ENCODE assay signal across 12 cellular contexts in genomic region chr2:132009177-132009873, GRCh38.
DNase-seq lines count a peak whose midpoint lies in the region; ATAC-seq and TF ChIP-seq lines count a peak whose summit lies in the region.
"Had no signal": no experiment of that assay in that cellular context is flagged by ENCODE, and none has a peak within 500 bp of the region (broad histone marks: within the 10 kb centered on the region; RNA-seq: fewer than 3 reads in every experiment).

No MANE protein-coding gene starts in this region.

- H3K27me3 ChIP-seq in hepatocyte (peaks cover 38% of the 10 kb centered on the region), upper lobe of right lung (peaks cover 20% of the 10 kb centered on the region)

- no peaks in the 10 kb centered on the region for H3K9me3 ChIP-seq in SK-N-MC (ENCODE audit: low read depth, low read length)
- H3K9me3 ChIP-seq in hepatocyte (ENCODE audit: low read depth), result no peaks in the 10 kb centered on the region
- H3K9me3 ChIP-seq in upper lobe of right lung, result no peaks in the 10 kb centered on the region

- H4K20me1 ChIP-seq in hepatocyte (ENCODE audit: insufficient read depth, poor library complexity, severe bottlenecking), result no peaks in the 10 kb centered on the region

- H3K4me3 ChIP-seq in SK-N-MC (peak overlapping the region; percentile 85), hepatocyte (peak overlapping the region; percentile 8), upper lobe of right lung (no peak overlapping the region)

- H3K9me2 ChIP-seq in hepatocyte (replicated peaks; ENCODE audit: insufficient read depth), result no peaks in the 10 kb centered on the region

- no peaks in the 10 kb centered on the region for H3K4me1 ChIP-seq in hepatocyte (ENCODE audit: insufficient read depth)
- H3K4me1 ChIP-seq in upper lobe of right lung, result no peaks in the 10 kb centered on the region

- intact Hi-C loops in Calu3 (cut with micrococcal nuclease; ENCODE audit: unreplicated experiment) (no loop called here), upper lobe of right lung (cut with DNase I) (no loop called here)

- H3K36me3 Mint-ChIP-seq in Calu3 (ENCODE audit: insufficient read depth, unreplicated experiment), result peaks cover 4% of the 10 kb centered on the region
- H3K36me3 Mint-ChIP-seq in progenitor cell of endocrine pancreas (ENCODE audit: insufficient read depth), result no peaks in the 10 kb centered on the region

- no peak overlapping the region for H3K27ac ChIP-seq in SK-N-MC
- no peak overlapping the region for H3K27ac ChIP-seq in hepatocyte
- no peak overlapping the region for H3K27ac ChIP-seq in RWPE1
- H3K27ac ChIP-seq in upper lobe of right lung, result no peak overlapping the region

- DNase-seq in Calu3, result no peak
- DNase-seq in SK-N-MC (ENCODE audit: low read depth, low spot score), result no peak
- DNase-seq in hepatocyte (ENCODE audit: low spot score), result no peak
- no peak for DNase-seq in progenitor cell of endocrine pancreas (ENCODE audit: low spot score, unreplicated experiment)
- DNase-seq in RWPE1 (ENCODE audit: low spot score), result no peak
- no peak for DNase-seq in activated naive CD4-positive, alpha-beta T cell treated with anti-CD3 and anti-CD28 coated beads, Interleukin-2, amount 50 U/mL, for 16 hours
- no peak for DNase-seq in upper lobe of right lung
- DNase-seq: activated CD4-positive, alpha-beta T cell treated with anti-CD3 and anti-CD28 coated beads for 48 hours; activated naive CD4-positive, alpha-beta T cell; C1 segment of cervical spinal cord; NCI-H146 had no signal

- 45% methylated on average over 4 of the region's 13 CpGs for WGBS in hepatocyte (ENCODE audit: low lambda C conversion rate, missing lambda C conversion rate)

- H3K4me1 Mint-ChIP-seq in Calu3 (ENCODE audit: low read depth, unreplicated experiment) (peaks cover 11% of the 10 kb centered on the region), progenitor cell of endocrine pancreas (ENCODE audit: low read depth) (no peaks in the 10 kb centered on the region)

- CTCF ChIA-PET in Calu3 (lab: Charles Lee), result no interaction called here
- CTCF ChIA-PET in RWPE1 (lab: Yijun Ruan, JAX), result no interaction called here

- H3K36me3 ChIP-seq in SK-N-MC (ENCODE audit: insufficient read depth, low read length), result no peaks in the 10 kb centered on the region
- H3K36me3 ChIP-seq in hepatocyte (replicated peaks; ENCODE audit: insufficient read depth, low read depth), result no peaks in the 10 kb centered on the region
- no peaks in the 10 kb centered on the region for H3K36me3 ChIP-seq in upper lobe of right lung

- BruUV-seq in Calu3 (replicated peaks; lab: Mats Ljungman, UMichigan), result no TSS peak

- ATAC-seq in upper lobe of right lung, result no peak
- ATAC-seq in HG03571 (IDR thresholded peaks at IDR 0.05; ENCODE audit: unreplicated experiment), result no peak

- H3K9me3 Mint-ChIP-seq in Calu3 (ENCODE audit: low read depth, unreplicated experiment), result no peaks in the 10 kb centered on the region
- no peaks in the 10 kb centered on the region for H3K9me3 Mint-ChIP-seq in progenitor cell of endocrine pancreas (ENCODE audit: low read depth)

- peak overlapping the region; percentile 72 for H3K9ac ChIP-seq in SK-N-MC (ENCODE audit: insufficient read length)

- H3K27ac Mint-ChIP-seq in Calu3 (ENCODE audit: unreplicated experiment), result no peak overlapping the region
- no peak overlapping the region for H3K27ac Mint-ChIP-seq in progenitor cell of endocrine pancreas

- peak overlapping the region; percentile 87 for H3K4me2 ChIP-seq in hepatocyte

- H3K27me3 Mint-ChIP-seq in Calu3 (ENCODE audit: unreplicated experiment) (peaks cover 49% of the 10 kb centered on the region), progenitor cell of endocrine pancreas (peaks cover 82% of the 10 kb centered on the region)

- POLR2A ChIA-PET in RWPE1 (lab: Yijun Ruan, JAX; ENCODE audit: low non-redundant PET), result no interaction called here

- H3K4me3 Mint-ChIP-seq in Calu3 (ENCODE audit: low read depth, unreplicated experiment), result peak overlapping the region; percentile 64
- peak overlapping the region; percentile 41 for H3K4me3 Mint-ChIP-seq in progenitor cell of endocrine pancreas (ENCODE audit: low read depth)

- peak overlapping the region; percentile 71 for H2AFZ ChIP-seq in hepatocyte

- no peak for TF ChIP-seq CTCF in Calu3 (IDR thresholded peaks at IDR 0.05; ENCODE audit: unreplicated experiment)
- TF ChIP-seq CTCF in hepatocyte (IDR thresholded peaks at IDR 0.05; ENCODE audit: poor library complexity), result no peak
- no peak for TF ChIP-seq CTCF in progenitor cell of endocrine pancreas (IDR thresholded peaks at IDR 0.05; ENCODE audit: unreplicated experiment)
- no peak for TF ChIP-seq CTCF in RWPE1 (conservative IDR thresholded peaks at IDR 0.05; ENCODE audit: low read depth)
- TF ChIP-seq CTCF in upper lobe of right lung (IDR thresholded peaks at IDR 0.05), result no peak

- no peaks in the 10 kb centered on the region for H3K79me2 ChIP-seq in hepatocyte
